1 cellular context compared by ENCODE assay signal in genomic region chr14:22846811-22847307, GRCh38.
TF ChIP-seq lines count a peak whose summit lies in the region.

No MANE protein-coding gene starts in this region.

TF ChIP-seq in WTC11, 78 proteins besides CTCF, POLR2A, EP300 and RAD21:
- TF ChIP-seq ZNF263 (CRISPR knock-in tag; IDR thresholded peaks at IDR 0.05; ENCODE audit: low read depth) (no peak), PRRX2 (CRISPR knock-in tag; IDR thresholded peaks at IDR 0.05) (no peak), TEAD1 (CRISPR knock-in tag; IDR thresholded peaks at IDR 0.05) (no peak), NFATC4 (CRISPR knock-in tag; IDR thresholded peaks at IDR 0.05) (no peak), USF1 (CRISPR knock-in tag; IDR thresholded peaks at IDR 0.05) (no peak), ZNF317 (CRISPR knock-in tag; IDR thresholded peaks at IDR 0.05; ENCODE audit: borderline replicate concordance, low read depth) (no peak), FOXJ3 (CRISPR knock-in tag; IDR thresholded peaks at IDR 0.05; ENCODE audit: borderline replicate concordance) (no peak), TCF7 (CRISPR knock-in tag; IDR thresholded peaks at IDR 0.05; ENCODE audit: low read depth) (no peak), FOXP1 (CRISPR knock-in tag; IDR thresholded peaks at IDR 0.05; ENCODE audit: borderline replicate concordance) (no peak), ZNF138 (CRISPR knock-in tag; conservative IDR thresholded peaks at IDR 0.05) (no peak), ATF1 (CRISPR knock-in tag; IDR thresholded peaks at IDR 0.05) (no peak), IRF1 (CRISPR knock-in tag; IDR thresholded peaks at IDR 0.05) (no peak), GABPB1 (CRISPR knock-in tag; IDR thresholded peaks at IDR 0.05) (no peak), CREB1 (CRISPR knock-in tag; IDR thresholded peaks at IDR 0.05) (no peak)
- TF ChIP-seq, protein P1, sequence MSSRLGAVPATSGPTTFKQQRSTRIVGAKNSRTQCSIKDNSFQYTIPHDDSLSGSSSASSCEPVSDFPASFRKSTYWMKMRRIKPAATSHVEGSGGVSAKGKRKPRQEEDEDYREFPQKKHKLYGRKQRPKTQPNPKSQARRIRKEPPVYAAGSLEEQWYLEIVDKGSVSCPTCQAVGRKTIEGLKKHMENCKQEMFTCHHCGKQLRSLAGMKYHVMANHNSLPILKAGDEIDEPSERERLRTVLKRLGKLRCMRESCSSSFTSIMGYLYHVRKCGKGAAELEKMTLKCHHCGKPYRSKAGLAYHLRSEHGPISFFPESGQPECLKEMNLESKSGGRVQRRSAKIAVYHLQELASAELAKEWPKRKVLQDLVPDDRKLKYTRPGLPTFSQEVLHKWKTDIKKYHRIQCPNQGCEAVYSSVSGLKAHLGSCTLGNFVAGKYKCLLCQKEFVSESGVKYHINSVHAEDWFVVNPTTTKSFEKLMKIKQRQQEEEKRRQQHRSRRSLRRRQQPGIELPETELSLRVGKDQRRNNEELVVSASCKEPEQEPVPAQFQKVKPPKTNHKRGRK (CRISPR knock-in tag; IDR thresholded peaks at IDR 0.05; ENCODE audit: borderline replicate concordance), result no peak
